ENCODE assay signal across 10 cellular contexts in genomic region chr2:152693033-152693432, GRCh38. TPM values are rescaled to one million over a fixed set of nuclear protein-coding genes. Genes with fewer than 3 reads are reported as not detected.
A peak's percentile ranks its signal among the peaks of the same experiment; 100 is the strongest.
DNase-seq lines count a peak whose midpoint lies in the region; ATAC-seq and TF ChIP-seq lines count a peak whose summit lies in the region.
"Had no signal": no experiment of that assay in that cellular context is flagged by ENCODE, and none has a peak within 500 bp of the region (broad histone marks: within the 10 kb centered on the region; RNA-seq: fewer than 3 reads in every experiment).

No MANE protein-coding gene starts in this region.

- H3K27ac Mint-ChIP-seq in activated T-helper 2 cell treated with anti-CD3 and anti-CD28 coated beads, Interferon-gamma antibody, Interleukin-2, Interleukin-4, amounts not matched to agents 10 μg/mL and 5 μg/mL and 100 μg/mL, durations not matched to agents 14 hours and 24 hours and 36 hours, result peak overlapping the region; percentile 22
- H3K27ac Mint-ChIP-seq in endodermal cell, result no peak overlapping the region
- H3K27ac Mint-ChIP-seq: activated naive CD4-positive, alpha-beta T cell treated with anti-CD3 and anti-CD28 coated beads, Interleukin-2, amount 50 U/mL, for 24 hours; T-helper 1 cell treated with Interleukin-12 subunit alpha and Interleukin-12 subunit beta and Interleukin-4 antibody, amounts not matched to agents 30 μg/mL and 1 μg/mL, for 36 hours had no signal

- peaks cover 41% of the 10 kb centered on the region for H3K36me3 Mint-ChIP-seq in activated T-helper 2 cell treated with anti-CD3 and anti-CD28 coated beads, Interferon-gamma antibody, Interleukin-2, Interleukin-4, amounts not matched to agents 10 μg/mL and 5 μg/mL and 100 μg/mL, durations not matched to agents 14 hours and 24 hours and 36 hours (ENCODE audit: low read depth)
- peaks cover 57% of the 10 kb centered on the region for H3K36me3 Mint-ChIP-seq in endodermal cell (ENCODE audit: low read depth)

- H3K9me3 ChIP-seq in endodermal cell (ENCODE audit: control insufficient read depth, low read length), result no peaks in the 10 kb centered on the region

- peaks cover 87% of the 10 kb centered on the region for H3K36me3 ChIP-seq in endodermal cell (ENCODE audit: control insufficient read depth, insufficient read depth, low read length)

- ATAC-seq in GM18511 (IDR thresholded peaks at IDR 0.05; ENCODE audit: unreplicated experiment), result peak; percentile 90
- peak; percentile 85 for ATAC-seq in GM19468 (IDR thresholded peaks at IDR 0.05; ENCODE audit: extremely low read depth, unreplicated experiment)
- peak; percentile 84 for ATAC-seq in HG03039 (IDR thresholded peaks at IDR 0.05; ENCODE audit: unreplicated experiment)

- H3K4me1 Mint-ChIP-seq in activated T-helper 2 cell treated with anti-CD3 and anti-CD28 coated beads, Interferon-gamma antibody, Interleukin-2, Interleukin-4, amounts not matched to agents 10 μg/mL and 5 μg/mL and 100 μg/mL, durations not matched to agents 14 hours and 24 hours and 36 hours (ENCODE audit: low read depth), result peaks cover 31% of the 10 kb centered on the region
- no peaks in the 10 kb centered on the region for H3K4me1 Mint-ChIP-seq in endodermal cell

- no peaks in the 10 kb centered on the region for H3K27me3 ChIP-seq in endodermal cell (ENCODE audit: control insufficient read depth, insufficient read depth, low read length, poor library complexity, severe bottlenecking)

- TF ChIP-seq CTCF in endodermal cell (conservative IDR thresholded peaks at IDR 0.05), result no peak

- H3K4me3 ChIP-seq in endodermal cell (ENCODE audit: low read length), result no peak overlapping the region

- H3K9ac ChIP-seq in endodermal cell (ENCODE audit: extremely low read depth, low read length, poor library complexity, severe bottlenecking), result no peak overlapping the region

- H3K4me1 ChIP-seq in endodermal cell (ENCODE audit: control insufficient read depth, insufficient read depth, low read length), result no peaks in the 10 kb centered on the region

- H3K9me3 Mint-ChIP-seq in activated T-helper 2 cell treated with anti-CD3 and anti-CD28 coated beads, Interferon-gamma antibody, Interleukin-2, Interleukin-4, amounts not matched to agents 10 μg/mL and 5 μg/mL and 100 μg/mL, durations not matched to agents 14 hours and 24 hours and 36 hours, result no peaks in the 10 kb centered on the region
- H3K9me3 Mint-ChIP-seq in endodermal cell, result no peaks in the 10 kb centered on the region
- H3K9me3 Mint-ChIP-seq: activated naive CD4-positive, alpha-beta T cell treated with anti-CD3 and anti-CD28 coated beads, Interleukin-2, amount 50 U/mL, for 24 hours; T-helper 1 cell treated with Interleukin-12 subunit alpha and Interleukin-12 subunit beta and Interleukin-4 antibody, amounts not matched to agents 30 μg/mL and 1 μg/mL, for 36 hours had no signal

- no peak overlapping the region for H3K27ac ChIP-seq in endodermal cell (ENCODE audit: low read depth, low read length)

- H3K27me3 Mint-ChIP-seq in activated T-helper 2 cell treated with anti-CD3 and anti-CD28 coated beads, Interferon-gamma antibody, Interleukin-2, Interleukin-4, amounts not matched to agents 10 μg/mL and 5 μg/mL and 100 μg/mL, durations not matched to agents 14 hours and 24 hours and 36 hours (ENCODE audit: low read depth), result no peaks in the 10 kb centered on the region
- H3K27me3 Mint-ChIP-seq in endodermal cell (ENCODE audit: insufficient read depth), result no peaks in the 10 kb centered on the region
- H3K27me3 Mint-ChIP-seq: activated naive CD4-positive, alpha-beta T cell treated with anti-CD3 and anti-CD28 coated beads, Interleukin-2, amount 50 U/mL, for 24 hours had no signal

- no peak for DNase-seq in activated T-helper 2 cell treated with anti-CD3 and anti-CD28 coated beads, Interferon-gamma antibody, Interleukin-2, Interleukin-4, amounts not matched to agents 10 μg/mL and 5 μg/mL and 100 μg/mL, durations not matched to agents 14 hours and 24 hours and 36 hours (ENCODE audit: low spot score)
- no peak for DNase-seq in medulla oblongata (ENCODE audit: extremely low spot score)
- DNase-seq in endodermal cell, result no peak
- DNase-seq in NCI-H446 (lab: John Stamatoyannopoulos, UW), result no peak
- DNase-seq in HPDE6-E6E7 (ENCODE audit: extremely low spot score), result no peak

- no peak overlapping the region for H3K4me3 Mint-ChIP-seq in activated T-helper 2 cell treated with anti-CD3 and anti-CD28 coated beads, Interferon-gamma antibody, Interleukin-2, Interleukin-4, amounts not matched to agents 10 μg/mL and 5 μg/mL and 100 μg/mL, durations not matched to agents 14 hours and 24 hours and 36 hours (ENCODE audit: low read depth)
- H3K4me3 Mint-ChIP-seq in endodermal cell, result no peak overlapping the region
- H3K4me3 Mint-ChIP-seq: activated naive CD4-positive, alpha-beta T cell treated with anti-CD3 and anti-CD28 coated beads, Interleukin-2, amount 50 U/mL, for 24 hours; T-helper 1 cell treated with Interleukin-12 subunit alpha and Interleukin-12 subunit beta and Interleukin-4 antibody, amounts not matched to agents 30 μg/mL and 1 μg/mL, for 36 hours had no signal

- WGBS in endodermal cell (ENCODE audit: insufficient coverage in 1 of 2, insufficient read length in 1 of 2), 2 experiments, result 94% methylated on average over 4 of the region's 4 CpGs; no CpG with 5 or more reads in 1 of the 2 experiments

- intact Hi-C loops in activated T-helper 2 cell treated with anti-CD3 and anti-CD28 coated beads, Interferon-gamma antibody, Interleukin-2, Interleukin-4, amounts not matched to agents 10 μg/mL and 5 μg/mL and 100 μg/mL, durations not matched to agents 14 hours and 24 hours and 36 hours (cut with micrococcal nuclease), result no loop called here

RNA-seq across cellular contexts. Expression of gene PRPF40A, which starts 24.2 kb away (rescaled TPM):
- 144 and 170 TPM in 2 replicates for total RNA-seq in activated T-helper 2 cell treated with anti-CD3 and anti-CD28 coated beads, Interferon-gamma antibody, Interleukin-2, Interleukin-4, amounts not matched to agents 10 μg/mL and 5 μg/mL and 100 μg/mL, durations not matched to agents 14 hours and 24 hours and 36 hours
- 100 to 1,000 TPM; 190 to 222 TPM for total RNA-seq in endodermal cell
- 157 TPM for polyA plus RNA-seq in endodermal cell (2013, experiment 1 of 2)
- 163 TPM for polyA plus RNA-seq in endodermal cell (2013, experiment 2 of 2)

RNA-seq across cellular contexts. Expression of gene ARL6IP6, which starts 25.4 kb away (rescaled TPM):
- 33.1 and 33.6 TPM in 2 replicates for total RNA-seq in activated T-helper 2 cell treated with anti-CD3 and anti-CD28 coated beads, Interferon-gamma antibody, Interleukin-2, Interleukin-4, amounts not matched to agents 10 μg/mL and 5 μg/mL and 100 μg/mL, durations not matched to agents 14 hours and 24 hours and 36 hours
- total RNA-seq in endodermal cell, result 10 to 100 TPM; 45.7 to 55.2 TPM
- 87.7 TPM for polyA plus RNA-seq in endodermal cell (2013, experiment 1 of 2)
- 84.6 TPM for polyA plus RNA-seq in endodermal cell (2013, experiment 2 of 2)
